Comparison of ENCODE assay signal across 8 cellular contexts in genomic region chr5:136133416-136134383, GRCh38. TPM values are rescaled to one million over a fixed set of nuclear protein-coding genes. Genes with fewer than 3 reads are reported as not detected.
A peak's percentile ranks its signal among the peaks of the same experiment; 100 is the strongest.
DNase-seq lines count a peak whose midpoint lies in the region; ATAC-seq lines count a peak whose summit lies in the region.

No MANE protein-coding gene starts in this region.

- DNase-seq in SIG-M5 treated with dmso at 0.1 percent for 504 hours (lab: John Stamatoyannopoulos, UW; ENCODE audit: unreplicated experiment) (peak; percentile 46), SIG-M5 (lab: John Stamatoyannopoulos, UW) (no peak), NCI-H446 treated with DMSO at 0.1 percent for 48 hours (lab: John Stamatoyannopoulos, UW) (peak; percentile 23), adipocyte (ENCODE audit: low read depth) (peak; percentile 85), Right ventricle myocardium superior (peak; percentile 59), nucleus accumbens (lab: John Stamatoyannopoulos, UW) (peak in 36 of 56 donors; percentile 7 to 57 (median 27)), UCSD-AML1 (lab: John Stamatoyannopoulos, UW; ENCODE audit: unreplicated experiment) (no peak)

- no peaks in the 10 kb centered on the region for H3K36me3 ChIP-seq in adipocyte (ENCODE audit: control insufficient read depth, insufficient read depth, low read length, severe bottlenecking)

- ATAC-seq in HG02588 (IDR thresholded peaks at IDR 0.05; ENCODE audit: unreplicated experiment), result peak; percentile 1
- ATAC-seq in Right ventricle myocardium superior (ENCODE audit: poor library complexity), result peak; percentile 23

- peak overlapping the region; percentile 97 for H3K9ac ChIP-seq in adipocyte (ENCODE audit: low read length)

- no peaks in the 10 kb centered on the region for H3K9me3 ChIP-seq in adipocyte (ENCODE audit: control insufficient read depth, low read length)

- H3K4me3 ChIP-seq in adipocyte (ENCODE audit: low read length), result peak overlapping the region; percentile 95

- intact Hi-C loops in Right ventricle myocardium superior (cut with DNase I), result loop anchor here (5.0 kb wide), 1 partner anchor 46 kb away; no protein-coding TSS in a partner anchor

- peaks cover 31% of the 10 kb centered on the region for H3K4me1 ChIP-seq in adipocyte (ENCODE audit: control insufficient read depth, insufficient read depth, low read length)

- no peaks in the 10 kb centered on the region for H3K27me3 ChIP-seq in adipocyte (replicated peaks; ENCODE audit: control insufficient read depth, insufficient read depth, low read length)

RNA-seq across cellular contexts. Expression of gene SMAD5, which starts 1.1 kb away (rescaled TPM):
- 37.2 TPM for total RNA-seq in Right ventricle myocardium superior

RNA-seq across cellular contexts. Expression of gene SMIM32, which starts 59.3 kb away (rescaled TPM):
- total RNA-seq in Right ventricle myocardium superior, result not detected

Comparison
In these comparisons a context has a peak if more than half of its experiments do, and no peak if none do; other contexts are left out.
1. DNase-seq: peak in SIG-M5 treated with dmso at 0.1 percent for 504 hours (single experiment), NCI-H446 treated with DMSO at 0.1 percent for 48 hours (single experiment), adipocyte (single experiment), Right ventricle myocardium superior (single experiment) and nucleus accumbens (36 of 56); none in SIG-M5 (single experiment) and UCSD-AML1 (single experiment).